25 cellular contexts compared by ENCODE assay signal in the genomic region with DNA sequence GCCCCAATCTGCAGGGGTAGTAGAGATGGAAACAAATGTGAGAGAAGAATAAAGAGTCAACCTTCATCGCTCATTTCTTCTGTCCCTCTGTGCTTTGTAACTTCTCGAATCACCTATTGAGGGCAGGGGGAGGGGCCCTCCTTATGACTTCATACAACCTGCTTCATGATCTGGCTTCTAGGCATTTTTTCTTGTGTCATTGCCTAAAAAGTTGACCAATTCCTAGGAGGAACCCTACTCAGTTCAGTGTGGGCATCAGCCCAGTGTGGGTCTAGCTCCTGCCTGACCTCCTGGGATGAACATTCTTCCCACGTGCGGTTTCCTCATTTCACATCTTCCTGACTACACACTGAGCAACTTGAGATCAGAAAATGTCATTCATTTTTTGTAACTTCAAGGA. TPM values are rescaled to one million over a fixed set of nuclear protein-coding genes. Genes with fewer than 3 reads are reported as not detected.
DNase-seq lines count a peak whose midpoint lies in the region; ATAC-seq, FAIRE-seq and TF ChIP-seq lines count a peak whose summit lies in the region.
"Had no signal": no experiment of that assay in that cellular context is flagged by ENCODE, and none has a peak within 500 bp of the region (broad histone marks: within the 10 kb centered on the region; RNA-seq: fewer than 3 reads in every experiment).

No MANE protein-coding gene starts in this region.

- no peak for TF ChIP-seq RAD21 in A549 (conservative IDR thresholded peaks at IDR 0.05 in 1 of 2, IDR thresholded peaks at IDR 0.05 in 1 of 2)

- TF ChIP-seq EP300 in A549 (IDR thresholded peaks at IDR 0.05) (no peak), ovary (IDR thresholded peaks at IDR 0.05) (no peak)

- H3K4me3 Mint-ChIP-seq in astrocyte (ENCODE audit: unreplicated experiment): no peak overlapping the region
- H3K4me3 Mint-ChIP-seq in memory B cell: no peak overlapping the region
- no peak overlapping the region for H3K4me3 Mint-ChIP-seq in HFFc6
- H3K4me3 Mint-ChIP-seq: CD8-positive, alpha-beta T cell; immature natural killer cell had no signal

- TF ChIP-seq POLR2A in A549 (IDR thresholded peaks at IDR 0.05; ENCODE audit: low read length) (no peak), ovary (IDR thresholded peaks at IDR 0.05) (no peak)

- H3K79me2 ChIP-seq in astrocyte (ENCODE audit: insufficient read depth, low read length): no peaks in the 10 kb centered on the region

- H3K27ac ChIP-seq in A549: no peak overlapping the region
- peak overlapping the region; percentile 39 for H3K27ac ChIP-seq in astrocyte (ENCODE audit: low read depth, low read length)
- no peak overlapping the region for H3K27ac ChIP-seq in ovary
- H3K27ac ChIP-seq: lower lobe of right lung, testis had no signal

- H4K20me1 ChIP-seq in astrocyte (ENCODE audit: insufficient read depth, low read length): no peaks in the 10 kb centered on the region

- no peaks in the 10 kb centered on the region for H3K36me3 Mint-ChIP-seq in astrocyte (ENCODE audit: low read depth, unreplicated experiment)
- no peaks in the 10 kb centered on the region for H3K36me3 Mint-ChIP-seq in memory B cell
- no peaks in the 10 kb centered on the region for H3K36me3 Mint-ChIP-seq in HFFc6 (ENCODE audit: low read depth)
- H3K36me3 Mint-ChIP-seq: CD8-positive, alpha-beta T cell; immature natural killer cell had no signal

- CTCF ChIA-PET in A549 (lab: Yijun Ruan, JAX): interaction anchor here (1.5 kb wide), 1 partner anchor 142 kb away, joined by 3 read pairs; no protein-coding TSS in a partner anchor

- DNase-seq in A549 (ENCODE audit: low read depth in 1 of 2, low spot score in 1 of 2) (peak in 1 of 2 experiments; percentile 19), ELR (ENCODE audit: low read depth) (peak; percentile 42), astrocyte (ENCODE audit: low read depth) (peak; percentile 28), memory B cell (ENCODE audit: low spot score in 2 of 2) (no peak), iPS-NIHi11 (ENCODE audit: low spot score) (no peak), occipital lobe (lab: John Stamatoyannopoulos, UW) (no peak), HFFc6 (no peak), ovary (no peak)
- DNase-seq: activated naive CD4-positive, alpha-beta T cell; amygdala; CD8-positive, alpha-beta T cell; DMS53; effector CD8-positive, alpha-beta T cell; immature natural killer cell; Karpas-422; lower lobe of right lung; NCI-H1092; NCI-H2081 treated with DMSO at 0.1 percent for 48 hours; NCI-H526; posterior cingulate gyrus; SHP77; small intestine; stimulated activated CD8-positive, alpha-beta memory T cell treated with anti-CD3 and anti-CD28 coated beads, Interleukin-4, amount 100 ng/mL, for 48 hours; testis had no signal

- WGBS in A549 (ENCODE audit: missing lambda C conversion rate): 79% methylated on average over 4 of the region's 4 CpGs
- WGBS in ovary, 3 donors: 78 to 90% (median 84%) methylated on average over 4 of the region's 4 CpGs

- POLR2A ChIA-PET in A549 (lab: Yijun Ruan, JAX): no interaction called here

- H3K9me3 Mint-ChIP-seq in astrocyte (ENCODE audit: unreplicated experiment) (no peaks in the 10 kb centered on the region), memory B cell (no peaks in the 10 kb centered on the region), HFFc6 (no peaks in the 10 kb centered on the region)
- H3K9me3 Mint-ChIP-seq: CD8-positive, alpha-beta T cell; immature natural killer cell had no signal

- H3K27me3 ChIP-seq in astrocyte (ENCODE audit: insufficient read depth, low read length) (no peaks in the 10 kb centered on the region), ovary (no peaks in the 10 kb centered on the region)
- H3K27me3 ChIP-seq: testis had no signal

- no peaks in the 10 kb centered on the region for H3K36me3 ChIP-seq in astrocyte (ENCODE audit: insufficient read depth, low read length)
- no peaks in the 10 kb centered on the region for H3K36me3 ChIP-seq in ovary
- H3K36me3 ChIP-seq: lower lobe of right lung had no signal

- H3K4me3 ChIP-seq in A549 (no peak overlapping the region), astrocyte (ENCODE audit: insufficient read depth, low read depth, low read length) (no peak overlapping the region), ovary (no peak overlapping the region)
- H3K4me3 ChIP-seq: lower lobe of right lung, testis had no signal

- intact Hi-C loops in ovary (cut with DNase I): no loop called here

- no peak for FAIRE-seq in A549 (lab: Jason Lieb, UNC)
- no peak for FAIRE-seq in astrocyte (lab: Jason Lieb, UNC)
- FAIRE-seq: small intestine, TTC549 had no signal

- H3K27ac Mint-ChIP-seq in astrocyte (ENCODE audit: unreplicated experiment): no peak overlapping the region
- H3K27ac Mint-ChIP-seq in memory B cell: peak overlapping the region; percentile 17
- H3K27ac Mint-ChIP-seq in HFFc6: no peak overlapping the region
- H3K27ac Mint-ChIP-seq: CD8-positive, alpha-beta T cell; immature natural killer cell had no signal

- H3K27me3 Mint-ChIP-seq in astrocyte (ENCODE audit: low read depth, unreplicated experiment): no peaks in the 10 kb centered on the region
- H3K27me3 Mint-ChIP-seq in memory B cell: no peaks in the 10 kb centered on the region
- H3K27me3 Mint-ChIP-seq in HFFc6 (ENCODE audit: insufficient read depth): no peaks in the 10 kb centered on the region; the same call in 1 of the 2 replicates

- ATAC-seq in A549 (peak; percentile 18 to 22; a peak in 3 of 6 replicates), memory B cell (ENCODE audit: low read depth) (no peak)
- ATAC-seq: CD8-positive, alpha-beta T cell had no signal

- no peak for TF ChIP-seq CTCF in A549 (IDR thresholded peaks at IDR 0.05)
- TF ChIP-seq CTCF in astrocyte (IDR thresholded peaks at IDR 0.05; ENCODE audit: insufficient read depth, low read depth, low read length): no peak
- no peak for TF ChIP-seq CTCF in HFFc6 (IDR thresholded peaks at IDR 0.05)
- TF ChIP-seq CTCF in ovary (IDR thresholded peaks at IDR 0.05): no peak

- H3K4me1 ChIP-seq in A549 (peaks cover 42% of the 10 kb centered on the region), astrocyte (ENCODE audit: insufficient read depth, low read length) (peaks cover 29% of the 10 kb centered on the region), ovary (ENCODE audit: insufficient read depth) (no peaks in the 10 kb centered on the region)
- H3K4me1 ChIP-seq: lower lobe of right lung, testis had no signal

- H2AFZ ChIP-seq in astrocyte (ENCODE audit: low read depth, low read length): no peak overlapping the region

- H3K9ac ChIP-seq in astrocyte (ENCODE audit: low read length): no peak overlapping the region

- H3K4me1 Mint-ChIP-seq in astrocyte (ENCODE audit: low read depth, unreplicated experiment) (peaks cover 32% of the 10 kb centered on the region), memory B cell (peaks cover 8% of the 10 kb centered on the region), HFFc6 (ENCODE audit: low read depth) (peaks cover 69% of the 10 kb centered on the region)
- H3K4me1 Mint-ChIP-seq: immature natural killer cell had no signal

- H3K9me3 ChIP-seq in A549 (no peaks in the 10 kb centered on the region), astrocyte (ENCODE audit: insufficient read depth, low read depth, low read length) (no peaks in the 10 kb centered on the region), ovary (no peaks in the 10 kb centered on the region)
- H3K9me3 ChIP-seq: lower lobe of right lung, testis had no signal

- H3K4me2 ChIP-seq in A549 (peak overlapping the region; percentile 15; the same call in 2 of the 3 replicates), astrocyte (ENCODE audit: low read length) (no peak overlapping the region)

TF ChIP-seq in A549, 52 proteins besides CTCF, POLR2A, EP300 and RAD21 (continues in another document):
- TF ChIP-seq ZNF302 (CRISPR knock-in tag; IDR thresholded peaks at IDR 0.05) (no peak), RNF2 (IDR thresholded peaks at IDR 0.05; ENCODE audit: borderline replicate concordance, low read depth) (no peak), ZC3H11A (IDR thresholded peaks at IDR 0.05) (no peak), BHLHE40 (IDR thresholded peaks at IDR 0.05; ENCODE audit: low read depth, low read length) (no peak), NPAS2 (CRISPR knock-in tag; IDR thresholded peaks at IDR 0.05; ENCODE audit: borderline replicate concordance) (no peak), REST (IDR thresholded peaks at IDR 0.05) (no peak)

RNA-seq across cellular contexts. Expression of gene CREB1, which starts 46.3 kb away (rescaled TPM):
- polyA plus RNA-seq in A549 (2011; rRNA removed) (42.4 and 42.5 TPM in 2 replicates), A549 (2017; fragmentation: RNase III; extraction: RNeasy Plus Mini Kit Qiagen cat#74134 plus additional on column Dnase treatment) (14.3 to 14.7 TPM (median 14.6 TPM) in 3 replicates), ovary (10 to 100 TPM; 10.8 to 31.8 TPM)
- polyA plus RNA-seq in A549 (2012; cell fraction: cytosol; rRNA removed): 16.1 and 22.3 TPM in 2 replicates
- 8.7 and 10.5 TPM in 2 replicates for polyA plus RNA-seq in A549 (2012; cell fraction: nucleus; rRNA removed)
- polyA minus RNA-seq in A549 (2011; rRNA and poly(A)+ RNA removed): 128 and 198 TPM in 2 replicates
- total RNA-seq in astrocyte (56.4 and 63.3 TPM in 2 replicates), occipital lobe (130 TPM), ovary (10 to 100 TPM; 21.0 to 79.6 (median 62.1) TPM)
- total RNA-seq in HFFc6 (2021; fragmentation: NEBNext Ultra II Directional; extraction: Animal tissue kit (Norgen Biotek cat#: 25700)): 10 to 100 TPM; 32.9 to 51.8 (median 48.9) TPM

Comparison
In these comparisons a context has a peak if more than half of its experiments do, and no peak if none do; other contexts are left out.
1. DNase-seq: peak in ELR (single experiment) and astrocyte (single experiment); none in memory B cell (0 of 2), iPS-NIHi11 (single experiment), occipital lobe (single experiment), HFFc6 (single experiment) and ovary (0 of 5).